In the genomic region with DNA sequence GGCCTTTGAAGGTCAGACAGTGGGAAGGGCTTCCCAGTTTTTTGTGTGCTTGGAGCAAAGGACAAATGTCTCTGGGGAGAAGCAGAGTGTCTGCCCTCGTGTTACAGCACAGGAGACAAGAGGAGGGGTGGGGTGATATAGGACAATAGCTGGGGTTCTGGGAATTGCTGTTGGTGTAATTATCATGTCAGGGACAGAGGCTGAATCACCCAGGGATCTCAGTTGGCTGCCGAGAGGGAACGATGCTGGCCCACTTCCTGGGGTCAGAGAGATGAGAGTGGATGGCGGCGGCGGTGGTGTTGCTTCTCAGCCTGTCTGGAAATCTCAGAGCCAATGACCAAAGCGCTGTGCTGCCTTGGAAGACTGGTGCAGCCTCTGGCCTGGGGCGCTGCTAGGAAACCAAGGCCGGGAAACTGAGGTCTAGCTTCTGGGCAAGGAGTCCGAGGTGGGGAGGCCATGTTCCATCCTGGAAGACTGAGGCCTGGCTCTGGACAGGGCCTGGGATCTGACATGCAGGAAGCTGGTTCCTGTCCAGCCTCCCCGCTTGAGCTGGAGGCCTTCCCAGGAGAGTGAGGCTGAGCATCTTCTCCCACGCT, we compare ENCODE assay signal across 9 cellular contexts. TPM values are rescaled to one million over a fixed set of nuclear protein-coding genes. Genes with fewer than 3 reads are reported as not detected.
A peak's percentile ranks its signal among the peaks of the same experiment; 100 is the strongest.
DNase-seq lines count a peak whose midpoint lies in the region; ATAC-seq and TF ChIP-seq lines count a peak whose summit lies in the region.
"Had no signal": no experiment of that assay in that cellular context is flagged by ENCODE, and none has a peak within 500 bp of the region (broad histone marks: within the 10 kb centered on the region; RNA-seq: fewer than 3 reads in every experiment).

No MANE protein-coding gene starts in this region.

- H3K4me3 ChIP-seq in AG04450 (ENCODE audit: low read depth, low read length): peak overlapping the region; percentile 57
- H3K4me3 ChIP-seq in HCT116 (replicated peaks in 1 of 2; ENCODE audit: low read depth in 1 of 2, low read length in 2 of 2): no peak overlapping the region
- H3K4me3 ChIP-seq in brain microvascular endothelial cell (ENCODE audit: low read depth, low read length): peak overlapping the region; percentile 54

- H3K4me1 ChIP-seq in HCT116 (ENCODE audit: control insufficient read depth in 1 of 2, insufficient read depth in 2 of 2, low read length in 2 of 2): peaks cover 10 to 44% of the 10 kb centered on the region in 2 experiments; a peak in 3 of 4 replicates

- H3K4me1 Mint-ChIP-seq in naive B cell: peaks cover 33 to 42% (median 40%) of the 10 kb centered on the region in 3 donors

- no peak overlapping the region for H2AFZ ChIP-seq in HCT116 (ENCODE audit: low read depth, low read length, poor library complexity, severe bottlenecking)

- H3K9me3 Mint-ChIP-seq in naive B cell: no peaks in the 10 kb centered on the region

- H3K9me2 ChIP-seq in HCT116 (ENCODE audit: insufficient read depth): no peaks in the 10 kb centered on the region

- H3K79me2 ChIP-seq in HCT116 (ENCODE audit: insufficient read depth, low read length): no peaks in the 10 kb centered on the region; the same call in 1 of the 2 replicates

- POLR2A ChIA-PET in AG04450 (lab: Yijun Ruan, JAX): interaction anchor here (0.5 to 2.9 kb wide), 4 partner anchors 29 to 58 kb away, joined by 3 to 22 read pairs (median 4); no protein-coding TSS in a partner anchor
- POLR2A ChIA-PET in HCT116 (lab: Charles Lee): no interaction called here

- TF ChIP-seq CTCF in AG04450 (IDR thresholded peaks at IDR 0.05; ENCODE audit: low read depth, low read length) (no peak), HCT116 (IDR thresholded peaks at IDR 0.05 in 2 of 3, conservative IDR thresholded peaks at IDR 0.05 in 1 of 3; ENCODE audit: borderline replicate concordance in 1 of 3, insufficient read depth in 1 of 3, low read depth in 2 of 3, low read length in 2 of 3) (no peak), brain microvascular endothelial cell (IDR thresholded peaks at IDR 0.05; ENCODE audit: low read depth, low read length, missing control alignments) (no peak)

- no peaks in the 10 kb centered on the region for H3K27me3 Mint-ChIP-seq in naive B cell

- in situ Hi-C loops in brain microvascular endothelial cell (cut with HindIII; ENCODE audit: low pct_ligation_motif_present, low sequenced_read_pairs): no loop called here

- H4K20me1 ChIP-seq in HCT116 (ENCODE audit: insufficient read depth): no peaks in the 10 kb centered on the region

- peak overlapping the region; percentile 70 for H3K27ac ChIP-seq in AG04450 (ENCODE audit: low read depth, low read length)
- peak overlapping the region; percentile 57; the same call in 1 of the 2 replicates for H3K27ac ChIP-seq in HCT116 (ENCODE audit: low read depth, low read length)
- peak overlapping the region; percentile 50 for H3K27ac ChIP-seq in brain microvascular endothelial cell

- ATAC-seq in HCT116 (no peak), naive B cell (ENCODE audit: low read depth in 2 of 2) (no peak), esophagus mucosa (no peak), GM19395 (IDR thresholded peaks at IDR 0.05; ENCODE audit: unreplicated experiment) (no peak), HG03354 (IDR thresholded peaks at IDR 0.05; ENCODE audit: poor library complexity, severe bottlenecking, unreplicated experiment) (no peak)

- CTCF ChIA-PET in AG04450 (lab: Charles Lee) (interaction anchor here (0.9 to 2.0 kb wide), 7 partner anchors 9 to 432 kb away, joined by 3 to 10 read pairs (median 3); a partner anchor contains a TSS), HCT116 (lab: Charles Lee) (interaction anchor here (1.3 kb wide), 1 partner anchor 9 kb away, joined by 5 read pairs; no protein-coding TSS in a partner anchor)

- RAD21 ChIA-PET in HCT116 (lab: Charles Lee; ENCODE audit: low non-redundant PET in 1 of 2, low total read pairs in 2 of 2, uncharacterized antibody in 2 of 2, unreplicated experiment in 2 of 2): no interaction called here

- DNase-seq in AG04450 (ENCODE audit: low read depth, low spot score): no peak
- no peak for DNase-seq in HCT116 (ENCODE audit: low read depth, low spot score)
- DNase-seq in brain microvascular endothelial cell: peak; percentile 55
- no peak for DNase-seq in naive B cell
- no peak for DNase-seq in epidermal melanocyte (ENCODE audit: insufficient read length, low spot score)

- TF ChIP-seq POLR2A in HCT116 (IDR thresholded peaks at IDR 0.05; ENCODE audit: borderline replicate concordance, extremely low read depth, insufficient read depth, insufficient read length): no peak

- BruUV-seq in HCT116 (replicated peaks; lab: Mats Ljungman, UMichigan): no TSS peak

- no peaks in the 10 kb centered on the region; the same call in 1 of the 2 replicates for H3K9me3 ChIP-seq in AG04450 (ENCODE audit: control insufficient read depth, insufficient read depth, low read length)
- H3K9me3 ChIP-seq in HCT116 (ENCODE audit: control insufficient read depth in 1 of 2, insufficient read depth in 1 of 2, low read depth in 1 of 2, low read length in 2 of 2): no peaks in the 10 kb centered on the region

- H3K36me3 ChIP-seq in HCT116 (ENCODE audit: control insufficient read depth in 1 of 2, insufficient read depth in 2 of 2, low read length in 2 of 2) (peaks cover 5% of the 10 kb centered on the region in 2 experiments; a peak in 1 of 4 replicates), brain microvascular endothelial cell (replicated peaks) (peaks cover 5% of the 10 kb centered on the region)

- peak overlapping the region; percentile 73 to 94 (median 83) for H3K4me3 Mint-ChIP-seq in naive B cell

- H3K27me3 ChIP-seq in AG04450 (ENCODE audit: control insufficient read depth, insufficient read depth, low read length) (no peaks in the 10 kb centered on the region), HCT116 (ENCODE audit: insufficient read depth, low read length) (no peaks in the 10 kb centered on the region), brain microvascular endothelial cell (replicated peaks) (no peaks in the 10 kb centered on the region)

- TF ChIP-seq RAD21 in HCT116 (IDR thresholded peaks at IDR 0.05; ENCODE audit: low read depth): no peak

- peaks cover 0 to 2% of the 10 kb centered on the region in 2 donors for H3K36me3 Mint-ChIP-seq in naive B cell

- peak overlapping the region in 5 of 6 donors; percentile 83 to 98 (median 85) for H3K27ac Mint-ChIP-seq in naive B cell

- H3K9ac ChIP-seq in HCT116 (ENCODE audit: low read length): no peak overlapping the region

- H3K4me2 ChIP-seq in HCT116 (ENCODE audit: low read length): no peak overlapping the region

- intact Hi-C loops in HCT116 (cut with micrococcal nuclease): no loop called here

TF ChIP-seq in HCT116, 20 proteins besides CTCF, POLR2A, EP300 and RAD21:
- TF ChIP-seq, protein P1, sequence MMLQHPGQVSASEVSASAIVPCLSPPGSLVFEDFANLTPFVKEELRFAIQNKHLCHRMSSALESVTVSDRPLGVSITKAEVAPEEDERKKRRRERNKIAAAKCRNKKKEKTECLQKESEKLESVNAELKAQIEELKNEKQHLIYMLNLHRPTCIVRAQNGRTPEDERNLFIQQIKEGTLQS (IDR thresholded peaks at IDR 0.05): no peak

RNA-seq across cellular contexts. Expression of a gene that starts 1.3 kb away (rescaled TPM):
- polyA plus RNA-seq in AG04450 (2011; rRNA removed): 2.4 and 5.0 TPM in 2 replicates
- 1.0 and 1.3 TPM in 2 replicates for polyA minus RNA-seq in AG04450 (2011; rRNA and poly(A)+ RNA removed)
- total RNA-seq in HCT116 (2021; ENCODE audit: unreplicated experiment): 22.9 TPM
- 13.6 and 15.4 TPM in 2 replicates for polyA plus RNA-seq in HCT116 (2012)
- polyA plus RNA-seq in naive B cell (ENCODE audit: low read depth in 6 of 6): 1 to 10 TPM; 3.9 to 7.7 (median 5.6) TPM
- 7.3 TPM for total RNA-seq in esophagus mucosa

RNA-seq across cellular contexts. Expression of a gene that starts 19.6 kb away (rescaled TPM):
- polyA plus RNA-seq in AG04450 (2011; rRNA removed): 5.0 and 6.6 TPM in 2 replicates
- polyA minus RNA-seq in AG04450 (2011; rRNA and poly(A)+ RNA removed): 4.7 and 9.3 TPM in 2 replicates
- total RNA-seq in HCT116 (2021; ENCODE audit: unreplicated experiment): 40.6 TPM
- polyA plus RNA-seq in HCT116 (2012): 27.1 and 33.4 TPM in 2 replicates
- polyA plus RNA-seq in naive B cell (ENCODE audit: low read depth in 6 of 6): 10 to 100 TPM in 2 of 6 donors, 1 to 10 TPM in 4; 7.8 to 13.2 (median 8.8) TPM
- total RNA-seq in esophagus mucosa: 14.6 TPM

RNA-seq across cellular contexts. Expression of a gene that starts 33.7 kb away (rescaled TPM):
- 0.50 and 0.53 TPM in 2 replicates for polyA plus RNA-seq in AG04450 (2011; rRNA removed)
- polyA minus RNA-seq in AG04450 (2011; rRNA and poly(A)+ RNA removed): 0.41 and 0.70 TPM in 2 replicates
- total RNA-seq in HCT116 (2021; ENCODE audit: unreplicated experiment): 6.5 TPM
- polyA plus RNA-seq in HCT116 (2012): 2.8 and 3.0 TPM in 2 replicates
- polyA plus RNA-seq in naive B cell (ENCODE audit: low read depth in 6 of 6): under 1 TPM in 5 of 6 donors, not detected in 1; 0.16 to 0.95 (median 0.21) TPM
- 1.1 TPM for total RNA-seq in esophagus mucosa

RNA-seq across cellular contexts. Expression of a gene that starts 45.0 kb away (rescaled TPM):
- polyA plus RNA-seq in AG04450 (2011; rRNA removed) (3.6 and 4.4 TPM in 2 replicates), naive B cell (ENCODE audit: low read depth in 6 of 6) (1 to 10 TPM in 2 of 6 donors, under 1 TPM in 4; 0.32 to 1.4 (median 0.70) TPM)
- 3.6 and 4.5 TPM in 2 replicates for polyA minus RNA-seq in AG04450 (2011; rRNA and poly(A)+ RNA removed)
- total RNA-seq in HCT116 (2021; ENCODE audit: unreplicated experiment) (45.0 TPM), esophagus mucosa (1.6 TPM)
- 25.7 and 27.3 TPM in 2 replicates for polyA plus RNA-seq in HCT116 (2012)

RNA-seq across cellular contexts. Expression of a gene that starts 56.0 kb away (rescaled TPM):
- not detected in 2 replicates for polyA plus RNA-seq in AG04450 (2011; rRNA removed)
- not detected in 2 replicates for polyA minus RNA-seq in AG04450 (2011; rRNA and poly(A)+ RNA removed)
- total RNA-seq in HCT116 (2021; ENCODE audit: unreplicated experiment): 0.12 TPM
- 0.04 and 0.25 TPM in 2 replicates for polyA plus RNA-seq in HCT116 (2012)
- polyA plus RNA-seq in naive B cell (ENCODE audit: low read depth in 6 of 6): not detected
- 1.7 TPM for total RNA-seq in esophagus mucosa
- total RNA-seq: NCI-H460 had no signal

Comparison
In these comparisons a context has a peak if more than half of its experiments do, and no peak if none do; other contexts are left out.
1. H3K4me3 ChIP-seq: peak in AG04450 (single experiment) and brain microvascular endothelial cell (single experiment); none in HCT116 (0 of 2).
2. Peak in every context shown above with its lines, with median percentiles within 50 percentile points of each other: H3K27ac ChIP-seq.